Comparison of ENCODE assay signal across 12 cellular contexts in genomic region chr21:40512590-40512989, GRCh38.
DNase-seq lines count a peak whose midpoint lies in the region; TF ChIP-seq lines count a peak whose summit lies in the region.
"Had no signal": no experiment of that assay in that cellular context is flagged by ENCODE, and none has a peak within 500 bp of the region (broad histone marks: within the 10 kb centered on the region; RNA-seq: fewer than 3 reads in every experiment).

No MANE protein-coding gene starts in this region.

- no peaks in the 10 kb centered on the region for H4K20me1 ChIP-seq in OCI-LY7 (ENCODE audit: insufficient read depth, low read length)

- no peaks in the 10 kb centered on the region for H3K79me2 ChIP-seq in OCI-LY7 (ENCODE audit: insufficient read depth, low read depth, low read length)

- H3K4me1 ChIP-seq in OCI-LY7 (ENCODE audit: insufficient read depth, low read length, poor library complexity, severe bottlenecking) (no peaks in the 10 kb centered on the region), tibial artery (no peaks in the 10 kb centered on the region)

- H2AFZ ChIP-seq in OCI-LY7 (ENCODE audit: low read length), result no peak overlapping the region

- BruUV-seq in OCI-LY7 (replicated peaks; lab: Mats Ljungman, UMichigan), result no TSS peak

- H3K27ac Mint-ChIP-seq in T-helper 2 cell treated with Interferon-gamma antibody and Interleukin-4, amounts not matched to agents 5 μg/mL and 100 μg/mL, for 36 hours, result no peak overlapping the region
- H3K27ac Mint-ChIP-seq: activated CD4-positive, alpha-beta T cell treated with anti-CD3 and anti-CD28 coated beads, Interleukin-2, amount 10 ng/mL, durations not matched to agents 24 days and 14 days had no signal

- no peaks in the 10 kb centered on the region for H3K27me3 ChIP-seq in tibial artery
- H3K27me3 ChIP-seq: cardiac muscle cell had no signal

- peak; percentile 35 for DNase-seq in ELF-1 (ENCODE audit: low read depth, low spot score)
- DNase-seq in OCI-LY7 (ENCODE audit: low spot score), result peak; percentile 17
- no peak for DNase-seq in fibroblast of pulmonary artery (ENCODE audit: low read depth)
- DNase-seq in T-helper 2 cell treated with Interferon-gamma antibody and Interleukin-4, amounts not matched to agents 5 μg/mL and 100 μg/mL, for 36 hours (ENCODE audit: low spot score), result no peak
- no peak for DNase-seq in AG20443 (ENCODE audit: low spot score)
- DNase-seq in SHP77 treated with DMSO at 0.1 percent for 48 hours (lab: John Stamatoyannopoulos, UW), result no peak
- DNase-seq in tibial artery, result no peak
- DNase-seq: activated CD4-positive, alpha-beta T cell treated with anti-CD3 and anti-CD28 coated beads, Interleukin-2, amount 10 ng/mL, durations not matched to agents 24 days and 14 days; NCI-H524 treated with DMSO at 0.1 percent for 48 hours; stimulated activated naive CD4-positive, alpha-beta T cell had no signal

- peaks cover 11% of the 10 kb centered on the region for H3K9me3 Mint-ChIP-seq in T-helper 2 cell treated with Interferon-gamma antibody and Interleukin-4, amounts not matched to agents 5 μg/mL and 100 μg/mL, for 36 hours
- H3K9me3 Mint-ChIP-seq: activated CD4-positive, alpha-beta T cell treated with anti-CD3 and anti-CD28 coated beads, Interleukin-2, amount 10 ng/mL, durations not matched to agents 24 days and 14 days had no signal

- 0 out of 2 replicates have a peak, but pooled peaks cover 5% of the 10 kb centered on the region for H3K9me3 ChIP-seq in OCI-LY7 (ENCODE audit: low read length)
- no peaks in the 10 kb centered on the region for H3K9me3 ChIP-seq in tibial artery

- no peak overlapping the region for H3K4me2 ChIP-seq in OCI-LY7 (ENCODE audit: low read length)

- TF ChIP-seq CTCF in 22Rv1 (IDR thresholded peaks at IDR 0.05), result peak; percentile 88
- TF ChIP-seq CTCF in OCI-LY7 (conservative IDR thresholded peaks at IDR 0.05; ENCODE audit: low read length), result peak; percentile 81
- peak; percentile 16 for TF ChIP-seq CTCF in fibroblast of pulmonary artery (IDR thresholded peaks at IDR 0.05; ENCODE audit: low read length, missing control alignments)
- peak in 1 of 2 experiments; percentile 21 for TF ChIP-seq CTCF in tibial artery (IDR thresholded peaks at IDR 0.05)

- no peaks in the 10 kb centered on the region for H3K36me3 ChIP-seq in OCI-LY7 (ENCODE audit: insufficient read depth, low read length)
- H3K36me3 ChIP-seq in tibial artery, result no peaks in the 10 kb centered on the region
- H3K36me3 ChIP-seq: cardiac muscle cell had no signal

- CTCF ChIA-PET in OCI-LY7 (lab: Charles Lee; ENCODE audit: unreplicated experiment), result no interaction called here

- intact Hi-C loops in OCI-LY7 (cut with micrococcal nuclease; ENCODE audit: unreplicated experiment) (no loop called here), tibial artery (cut with DNase I; ENCODE audit: low total_unique reads) (no loop called here)

- H3K4me3 ChIP-seq in OCI-LY7 (ENCODE audit: low read depth, low read length, poor library complexity, severe bottlenecking) (no peak overlapping the region), fibroblast of pulmonary artery (replicated peaks; ENCODE audit: low read depth, low read length) (no peak overlapping the region), tibial artery (no peak overlapping the region)
- H3K4me3 ChIP-seq: cardiac muscle cell had no signal

- H3K27ac ChIP-seq in 22Rv1, result no peak overlapping the region
- no peak overlapping the region for H3K27ac ChIP-seq in OCI-LY7 (ENCODE audit: low read depth, low read length, poor library complexity, severe bottlenecking)
- no peak overlapping the region for H3K27ac ChIP-seq in tibial artery
- H3K27ac ChIP-seq: cardiac muscle cell had no signal

- no peaks in the 10 kb centered on the region for H3K9me2 ChIP-seq in OCI-LY7 (ENCODE audit: insufficient read depth, low read length)

- no peaks in the 10 kb centered on the region for H3K36me3 Mint-ChIP-seq in T-helper 2 cell treated with Interferon-gamma antibody and Interleukin-4, amounts not matched to agents 5 μg/mL and 100 μg/mL, for 36 hours (ENCODE audit: low read depth)

- H3K27me3 Mint-ChIP-seq in T-helper 2 cell treated with Interferon-gamma antibody and Interleukin-4, amounts not matched to agents 5 μg/mL and 100 μg/mL, for 36 hours (ENCODE audit: low read depth), result no peaks in the 10 kb centered on the region
- H3K27me3 Mint-ChIP-seq: activated CD4-positive, alpha-beta T cell treated with anti-CD3 and anti-CD28 coated beads, Interleukin-2, amount 10 ng/mL, durations not matched to agents 24 days and 14 days had no signal

- no peak overlapping the region for H3K4me3 Mint-ChIP-seq in T-helper 2 cell treated with Interferon-gamma antibody and Interleukin-4, amounts not matched to agents 5 μg/mL and 100 μg/mL, for 36 hours
- H3K4me3 Mint-ChIP-seq: activated CD4-positive, alpha-beta T cell treated with anti-CD3 and anti-CD28 coated beads, Interleukin-2, amount 10 ng/mL, durations not matched to agents 24 days and 14 days had no signal

- POLR2A ChIA-PET in OCI-LY7 (lab: Charles Lee), result no interaction called here

- no peaks in the 10 kb centered on the region for H3K4me1 Mint-ChIP-seq in T-helper 2 cell treated with Interferon-gamma antibody and Interleukin-4, amounts not matched to agents 5 μg/mL and 100 μg/mL, for 36 hours (ENCODE audit: low read depth)
- H3K4me1 Mint-ChIP-seq: activated CD4-positive, alpha-beta T cell treated with anti-CD3 and anti-CD28 coated beads, Interleukin-2, amount 10 ng/mL, durations not matched to agents 24 days and 14 days had no signal

Comparison
In these comparisons a context has a peak if more than half of its experiments do, and no peak if none do; other contexts are left out.
1. DNase-seq: peak in ELF-1 (single experiment) and OCI-LY7 (single experiment); none in fibroblast of pulmonary artery (single experiment), T-helper 2 cell treated with Interferon-gamma antibody and Interleukin-4, amounts not matched to agents 5 μg/mL and 100 μg/mL, for 36 hours (single experiment), AG20443 (single experiment), SHP77 treated with DMSO at 0.1 percent for 48 hours (single experiment) and tibial artery (0 of 2).